In the genomic region with DNA sequence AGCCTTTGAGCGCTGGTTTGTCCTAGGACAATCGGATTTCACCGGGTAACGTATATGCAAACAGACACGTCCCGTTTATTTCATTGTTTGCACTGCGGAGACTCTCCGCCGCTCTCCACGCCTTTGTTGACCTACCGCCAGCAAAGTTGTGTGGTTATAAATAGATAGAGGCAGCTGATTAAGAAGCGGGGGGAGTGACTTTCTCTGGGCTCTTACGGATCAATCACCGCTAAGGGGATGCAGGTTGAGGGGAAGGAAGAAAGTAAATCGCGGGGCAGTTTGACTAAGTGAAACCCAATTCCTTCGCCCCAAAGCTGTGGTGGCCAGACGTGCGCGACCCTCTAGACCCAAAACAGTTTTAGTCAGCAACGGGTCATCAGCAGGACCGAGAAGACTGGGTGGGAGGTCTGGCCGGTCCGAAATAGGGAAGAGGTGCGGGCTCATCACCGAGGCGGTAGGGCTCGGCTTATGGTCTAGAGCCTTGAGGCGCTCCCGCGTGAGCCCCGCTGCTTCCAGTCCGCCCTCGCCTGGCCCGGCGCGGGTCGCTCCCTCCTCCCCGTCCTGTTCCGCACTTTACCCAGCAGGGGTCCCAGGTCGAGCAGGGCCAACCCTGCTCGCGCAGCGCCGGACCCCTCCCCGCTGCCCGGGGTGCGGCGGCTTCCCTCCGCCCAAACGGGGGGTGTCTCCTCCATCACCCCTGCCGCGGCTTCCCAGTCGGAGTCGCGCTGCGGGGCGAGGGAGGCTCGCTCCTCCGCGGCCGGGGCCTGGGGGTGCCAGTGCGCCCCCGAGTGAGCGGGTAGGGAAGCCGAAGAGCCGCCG, we compare ENCODE assay signal across 8 cellular contexts.
DNase-seq lines count a peak whose midpoint lies in the region; ATAC-seq and TF ChIP-seq lines count a peak whose summit lies in the region.

No MANE protein-coding gene starts in this region.

- 1 to 3% (median 2%) methylated on average over 33 to 68 of the region's 68 CpGs for WGBS in spleen, 5 donors

- intact Hi-C loops in spleen (cut with DNase I; ENCODE audit: low total_unique reads) = no loop called here

- peak overlapping the region; percentile 66 for H3K4me3 ChIP-seq in astrocyte of the cerebellum (ENCODE audit: low read depth, low read length)
- H3K4me3 ChIP-seq in spleen = peak overlapping the region; percentile 22 to 69 (median 44)

- H3K4me1 ChIP-seq in spleen = peaks cover 0 to 26% (median 23%) of the 10 kb centered on the region in 6 donors

- H3K4me1 Mint-ChIP-seq in immature natural killer cell = peaks cover 8 to 16% of the 10 kb centered on the region in 2 donors

- peaks cover 17 to 32% (median 17%) of the 10 kb centered on the region in 3 donors for H3K27me3 Mint-ChIP-seq in immature natural killer cell (ENCODE audit: low read depth in 3 of 3)

- peaks cover 0 to 10% (median 0%) of the 10 kb centered on the region in 3 donors for H3K36me3 Mint-ChIP-seq in immature natural killer cell

- H3K27ac ChIP-seq in spleen = no peak overlapping the region

- peaks cover 4 to 95% (median 64%) of the 10 kb centered on the region in 7 donors for H3K27me3 ChIP-seq in spleen (replicated peaks in 1 of 7)

- H3K9me3 Mint-ChIP-seq in immature natural killer cell = peaks cover 7 to 26% (median 15%) of the 10 kb centered on the region in 6 donors

- TF ChIP-seq POLR2A in spleen (IDR thresholded peaks at IDR 0.05) = no peak

- DNase-seq in NCI-H1417 (lab: John Stamatoyannopoulos, UW) = peak; percentile 11 to 79 (median 75)
- DNase-seq in NCI-H1417 treated with DMSO at 0.1 percent for 48 hours (lab: John Stamatoyannopoulos, UW) = no peak
- DNase-seq in NCI-H2196 treated with DMSO at 0.1 percent for 48 hours (lab: John Stamatoyannopoulos, UW; ENCODE audit: unreplicated experiment) = peak; percentile 30
- peak; percentile 11 for DNase-seq in astrocyte of the cerebellum (ENCODE audit: low read depth)
- no peak for DNase-seq in immature natural killer cell
- peak; percentile 72 for DNase-seq in spleen
- DNase-seq in amygdala (lab: John Stamatoyannopoulos, UW) = no peak

- no peak overlapping the region for H3K27ac Mint-ChIP-seq in immature natural killer cell

- no peaks in the 10 kb centered on the region for H3K36me3 ChIP-seq in spleen

- in situ Hi-C loops in astrocyte of the cerebellum (cut with HindIII; ENCODE audit: low sequenced_read_pairs) = no loop called here

- H3K9me3 ChIP-seq in spleen = no peaks in the 10 kb centered on the region

- TF ChIP-seq CTCF in astrocyte of the cerebellum (IDR thresholded peaks at IDR 0.05; ENCODE audit: low read depth, low read length, missing control alignments) = no peak
- peak in 1 of 11 experiments; percentile 20 for TF ChIP-seq CTCF in spleen (IDR thresholded peaks at IDR 0.05 in 8 of 11, conservative IDR thresholded peaks at IDR 0.05 in 3 of 11)

- peak overlapping the region; percentile 52 to 69 (median 66) for H3K4me3 Mint-ChIP-seq in immature natural killer cell

- ATAC-seq in HG02588 (IDR thresholded peaks at IDR 0.05; ENCODE audit: unreplicated experiment) = peak; percentile 58

Comparison
In these comparisons a context has a peak if more than half of its experiments do, and no peak if none do; other contexts are left out.
1. DNase-seq: peak in NCI-H1417 (3 of 3), NCI-H2196 treated with DMSO at 0.1 percent for 48 hours (single experiment), astrocyte of the cerebellum (single experiment) and spleen (single experiment); none in NCI-H1417 treated with DMSO at 0.1 percent for 48 hours (single experiment), immature natural killer cell (0 of 3) and amygdala (0 of 56).